Comparison of ENCODE assay signal across 19 cellular contexts in genomic region chr20:48880331-48880730, GRCh38.
"Had no signal": no experiment of that assay in that cellular context is flagged by ENCODE, and none has a peak within 500 bp of the region (broad histone marks: within the 10 kb centered on the region; RNA-seq: fewer than 3 reads in every experiment).

No MANE protein-coding gene starts in this region.

- H3K9ac ChIP-seq: KMS-11 had no signal

- H3K4me3 ChIP-seq: SJCRH30 had no signal

- FAIRE-seq: HepG2 had no signal

- H3K36me3 ChIP-seq: SJCRH30 had no signal

- H3K4me2 ChIP-seq: KMS-11 had no signal

- H3K27ac ChIP-seq: KMS-11, RWPE1, SJCRH30 had no signal

- ATAC-seq: HepG2, Panc1, Right ventricle myocardium inferior had no signal

- H3K9me3 ChIP-seq: SJCRH30 had no signal

- H3K27me3 ChIP-seq: SJCRH30 had no signal

- DNase-seq: IMR-90, Kasumi-1, MM.1S, NCI-H1092 treated with DMSO at 0.1 percent for 48 hours, NCI-H1436, NCI-H187, NCI-H2029, NCI-H2081 treated with DMSO at 0.1 percent for 48 hours, NCI-H226, NCI-H510A, NCI-H524 treated with DMSO at 0.1 percent for 48 hours, NCI-H774, SHP77 treated with DMSO at 0.1 percent for 48 hours had no signal
